ENCODE assay signal across 1 cellular context in genomic region chr20:60512436-60512835, GRCh38.
TF ChIP-seq lines count a peak whose summit lies in the region.

No MANE protein-coding gene starts in this region.

TF ChIP-seq in GM23338, 12 proteins besides CTCF, POLR2A, EP300 and RAD21 (continued from another document):
- TF ChIP-seq ZNF462 (CRISPR knock-in tag; IDR thresholded peaks at IDR 0.05) = no peak
